2 cellular contexts compared by ENCODE assay signal in the genomic region with DNA sequence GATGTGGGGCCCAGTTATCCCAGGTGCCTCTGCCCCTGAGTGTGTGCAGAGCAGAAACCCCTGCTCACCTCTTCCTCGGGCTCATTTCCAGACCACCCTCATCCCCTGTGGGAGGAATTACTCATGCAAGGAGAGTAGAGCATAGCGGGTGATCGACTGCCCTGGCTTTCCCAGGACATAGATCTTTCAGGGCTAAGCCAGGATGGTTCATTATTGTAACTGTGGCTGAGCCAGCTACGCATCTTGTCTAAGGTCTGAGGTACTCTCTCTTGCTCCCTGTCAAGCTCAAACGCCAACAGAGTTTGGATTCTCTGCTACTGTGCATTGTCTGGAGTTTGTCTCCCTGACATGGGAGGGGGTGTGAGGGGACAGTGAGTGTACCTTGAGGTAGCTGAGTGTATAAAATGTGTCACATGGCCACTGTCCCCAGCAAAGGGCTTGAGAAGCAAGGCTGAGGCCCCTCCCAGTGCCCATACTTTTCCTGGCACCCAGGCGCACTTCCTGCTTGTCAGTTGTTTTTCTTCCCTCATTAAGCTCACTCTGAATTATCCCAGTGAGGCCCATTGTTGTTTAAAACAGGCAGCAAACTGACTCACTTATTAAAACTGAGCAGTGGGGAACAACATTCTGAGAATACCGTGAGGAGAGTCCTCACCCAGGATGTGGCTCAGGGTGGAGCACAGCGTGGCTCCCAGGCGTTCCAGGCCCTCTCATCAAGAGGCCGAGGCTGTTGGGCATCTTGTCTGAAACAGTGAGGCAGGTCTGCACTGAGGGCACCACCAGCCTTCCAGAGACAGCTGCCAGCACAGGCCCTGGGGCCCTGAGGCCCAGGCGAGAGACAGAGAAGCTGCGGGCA.
TF ChIP-seq lines count a peak whose summit lies in the region.

No MANE protein-coding gene starts in this region.

TF ChIP-seq in SK-N-SH treated with all-trans-retinoic acid at 6 μM for 48 hours, 23 proteins besides CTCF, POLR2A, EP300 and RAD21:
- TF ChIP-seq, protein P1, sequence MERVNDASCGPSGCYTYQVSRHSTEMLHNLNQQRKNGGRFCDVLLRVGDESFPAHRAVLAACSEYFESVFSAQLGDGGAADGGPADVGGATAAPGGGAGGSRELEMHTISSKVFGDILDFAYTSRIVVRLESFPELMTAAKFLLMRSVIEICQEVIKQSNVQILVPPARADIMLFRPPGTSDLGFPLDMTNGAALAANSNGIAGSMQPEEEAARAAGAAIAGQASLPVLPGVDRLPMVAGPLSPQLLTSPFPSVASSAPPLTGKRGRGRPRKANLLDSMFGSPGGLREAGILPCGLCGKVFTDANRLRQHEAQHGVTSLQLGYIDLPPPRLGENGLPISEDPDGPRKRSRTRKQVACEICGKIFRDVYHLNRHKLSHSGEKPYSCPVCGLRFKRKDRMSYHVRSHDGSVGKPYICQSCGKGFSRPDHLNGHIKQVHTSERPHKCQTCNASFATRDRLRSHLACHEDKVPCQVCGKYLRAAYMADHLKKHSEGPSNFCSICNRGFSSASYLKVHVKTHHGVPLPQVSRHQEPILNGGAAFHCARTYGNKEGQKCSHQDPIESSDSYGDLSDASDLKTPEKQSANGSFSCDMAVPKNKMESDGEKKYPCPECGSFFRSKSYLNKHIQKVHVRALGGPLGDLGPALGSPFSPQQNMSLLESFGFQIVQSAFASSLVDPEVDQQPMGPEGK (CRISPR knock-in tag; IDR thresholded peaks at IDR 0.05; ENCODE audit: borderline replicate concordance), result no peak
- TF ChIP-seq, protein P2, sequence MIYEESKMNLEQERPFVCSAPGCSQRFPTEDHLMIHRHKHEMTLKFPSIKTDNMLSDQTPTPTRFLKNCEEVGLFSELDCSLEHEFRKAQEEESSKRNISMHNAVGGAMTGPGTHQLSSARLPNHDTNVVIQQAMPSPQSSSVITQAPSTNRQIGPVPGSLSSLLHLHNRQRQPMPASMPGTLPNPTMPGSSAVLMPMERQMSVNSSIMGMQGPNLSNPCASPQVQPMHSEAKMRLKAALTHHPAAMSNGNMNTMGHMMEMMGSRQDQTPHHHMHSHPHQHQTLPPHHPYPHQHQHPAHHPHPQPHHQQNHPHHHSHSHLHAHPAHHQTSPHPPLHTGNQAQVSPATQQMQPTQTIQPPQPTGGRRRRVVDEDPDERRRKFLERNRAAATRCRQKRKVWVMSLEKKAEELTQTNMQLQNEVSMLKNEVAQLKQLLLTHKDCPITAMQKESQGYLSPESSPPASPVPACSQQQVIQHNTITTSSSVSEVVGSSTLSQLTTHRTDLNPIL (CRISPR knock-in tag; IDR thresholded peaks at IDR 0.05; ENCODE audit: low read depth), result no peak
- TF ChIP-seq, protein P3, sequence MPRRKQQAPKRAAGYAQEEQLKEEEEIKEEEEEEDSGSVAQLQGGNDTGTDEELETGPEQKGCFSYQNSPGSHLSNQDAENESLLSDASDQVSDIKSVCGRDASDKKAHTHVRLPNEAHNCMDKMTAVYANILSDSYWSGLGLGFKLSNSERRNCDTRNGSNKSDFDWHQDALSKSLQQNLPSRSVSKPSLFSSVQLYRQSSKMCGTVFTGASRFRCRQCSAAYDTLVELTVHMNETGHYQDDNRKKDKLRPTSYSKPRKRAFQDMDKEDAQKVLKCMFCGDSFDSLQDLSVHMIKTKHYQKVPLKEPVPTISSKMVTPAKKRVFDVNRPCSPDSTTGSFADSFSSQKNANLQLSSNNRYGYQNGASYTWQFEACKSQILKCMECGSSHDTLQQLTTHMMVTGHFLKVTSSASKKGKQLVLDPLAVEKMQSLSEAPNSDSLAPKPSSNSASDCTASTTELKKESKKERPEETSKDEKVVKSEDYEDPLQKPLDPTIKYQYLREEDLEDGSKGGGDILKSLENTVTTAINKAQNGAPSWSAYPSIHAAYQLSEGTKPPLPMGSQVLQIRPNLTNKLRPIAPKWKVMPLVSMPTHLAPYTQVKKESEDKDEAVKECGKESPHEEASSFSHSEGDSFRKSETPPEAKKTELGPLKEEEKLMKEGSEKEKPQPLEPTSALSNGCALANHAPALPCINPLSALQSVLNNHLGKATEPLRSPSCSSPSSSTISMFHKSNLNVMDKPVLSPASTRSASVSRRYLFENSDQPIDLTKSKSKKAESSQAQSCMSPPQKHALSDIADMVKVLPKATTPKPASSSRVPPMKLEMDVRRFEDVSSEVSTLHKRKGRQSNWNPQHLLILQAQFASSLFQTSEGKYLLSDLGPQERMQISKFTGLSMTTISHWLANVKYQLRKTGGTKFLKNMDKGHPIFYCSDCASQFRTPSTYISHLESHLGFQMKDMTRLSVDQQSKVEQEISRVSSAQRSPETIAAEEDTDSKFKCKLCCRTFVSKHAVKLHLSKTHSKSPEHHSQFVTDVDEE (CRISPR knock-in tag; IDR thresholded peaks at IDR 0.05), result no peak
- TF ChIP-seq ARNTL (CRISPR knock-in tag; IDR thresholded peaks at IDR 0.05; ENCODE audit: borderline replicate concordance, low read depth), result no peak
- no peak for TF ChIP-seq ZFP3 (CRISPR knock-in tag; IDR thresholded peaks at IDR 0.05)
- TF ChIP-seq ZFP30 (CRISPR knock-in tag; IDR thresholded peaks at IDR 0.05), result no peak
- TF ChIP-seq, protein P4, sequence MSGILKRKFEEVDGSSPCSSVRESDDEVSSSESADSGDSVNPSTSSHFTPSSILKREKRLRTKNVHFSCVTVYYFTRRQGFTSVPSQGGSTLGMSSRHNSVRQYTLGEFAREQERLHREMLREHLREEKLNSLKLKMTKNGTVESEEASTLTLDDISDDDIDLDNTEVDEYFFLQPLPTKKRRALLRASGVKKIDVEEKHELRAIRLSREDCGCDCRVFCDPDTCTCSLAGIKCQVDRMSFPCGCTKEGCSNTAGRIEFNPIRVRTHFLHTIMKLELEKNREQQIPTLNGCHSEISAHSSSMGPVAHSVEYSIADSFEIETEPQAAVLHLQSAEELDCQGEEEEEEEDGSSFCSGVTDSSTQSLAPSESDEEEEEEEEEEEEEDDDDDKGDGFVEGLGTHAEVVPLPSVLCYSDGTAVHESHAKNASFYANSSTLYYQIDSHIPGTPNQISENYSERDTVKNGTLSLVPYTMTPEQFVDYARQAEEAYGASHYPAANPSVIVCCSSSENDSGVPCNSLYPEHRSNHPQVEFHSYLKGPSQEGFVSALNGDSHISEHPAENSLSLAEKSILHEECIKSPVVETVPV (CRISPR knock-in tag; IDR thresholded peaks at IDR 0.05), result no peak
- no peak for TF ChIP-seq SNAI2 (CRISPR knock-in tag; IDR thresholded peaks at IDR 0.05)
- TF ChIP-seq ISL1 (CRISPR knock-in tag; IDR thresholded peaks at IDR 0.05), result no peak
- TF ChIP-seq ZNF565 (CRISPR knock-in tag; conservative IDR thresholded peaks at IDR 0.05; ENCODE audit: low read depth), result no peak
- TF ChIP-seq RARB (CRISPR knock-in tag; IDR thresholded peaks at IDR 0.05), result no peak
- no peak for TF ChIP-seq ZNF8 (CRISPR knock-in tag; IDR thresholded peaks at IDR 0.05)
- TF ChIP-seq CSDC2 (CRISPR knock-in tag; IDR thresholded peaks at IDR 0.05), result no peak
- TF ChIP-seq ZNF70 (CRISPR knock-in tag; IDR thresholded peaks at IDR 0.05), result no peak
- no peak for TF ChIP-seq BACH2 (CRISPR knock-in tag; IDR thresholded peaks at IDR 0.05; ENCODE audit: borderline replicate concordance)
- TF ChIP-seq TCF4 (CRISPR knock-in tag; IDR thresholded peaks at IDR 0.05; ENCODE audit: borderline replicate concordance), result no peak
TF ChIP-seq in SK-N-SH treated with all-trans-retinoic acid at 6 μM for 48 hours: peak in this region for 0.

TF ChIP-seq in WTC11, 78 proteins besides CTCF, POLR2A, EP300 and RAD21 (continued from another document):
- TF ChIP-seq, protein P5, sequence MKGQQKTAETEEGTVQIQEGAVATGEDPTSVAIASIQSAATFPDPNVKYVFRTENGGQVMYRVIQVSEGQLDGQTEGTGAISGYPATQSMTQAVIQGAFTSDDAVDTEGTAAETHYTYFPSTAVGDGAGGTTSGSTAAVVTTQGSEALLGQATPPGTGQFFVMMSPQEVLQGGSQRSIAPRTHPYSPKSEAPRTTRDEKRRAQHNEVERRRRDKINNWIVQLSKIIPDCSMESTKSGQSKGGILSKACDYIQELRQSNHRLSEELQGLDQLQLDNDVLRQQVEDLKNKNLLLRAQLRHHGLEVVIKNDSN (CRISPR knock-in tag; IDR thresholded peaks at IDR 0.05), result 0 out of 2 replicates have a peak, but pooled peaks have one; percentile 35
- peak; percentile 46; the same call in 1 of the 2 replicates for TF ChIP-seq ETV6 (CRISPR knock-in tag; IDR thresholded peaks at IDR 0.05)
- TF ChIP-seq ZNF263 (CRISPR knock-in tag; IDR thresholded peaks at IDR 0.05; ENCODE audit: low read depth), result no peak
- TF ChIP-seq GRHL2 (CRISPR knock-in tag; IDR thresholded peaks at IDR 0.05; ENCODE audit: insufficient replicate concordance, severe bottlenecking), result no peak
